ENCODE assay signal across 9 cellular contexts in genomic region chr1:246583448-246584185, GRCh38. TPM values are rescaled to one million over a fixed set of nuclear protein-coding genes. Genes with fewer than 3 reads are reported as not detected.
A peak's percentile ranks its signal among the peaks of the same experiment; 100 is the strongest.
DNase-seq lines count a peak whose midpoint lies in the region; ATAC-seq and TF ChIP-seq lines count a peak whose summit lies in the region.
"Had no signal": no experiment of that assay in that cellular context is flagged by ENCODE, and none has a peak within 500 bp of the region (broad histone marks: within the 10 kb centered on the region; RNA-seq: fewer than 3 reads in every experiment).

No MANE protein-coding gene starts in this region.

- ATAC-seq in HG03565 (IDR thresholded peaks at IDR 0.05; ENCODE audit: unreplicated experiment) (no peak), GM18870 (IDR thresholded peaks at IDR 0.05; ENCODE audit: unreplicated experiment) (no peak)

- peaks cover 31% of the 10 kb centered on the region for H3K4me1 Mint-ChIP-seq in activated CD4-positive, alpha-beta memory T cell treated with anti-CD3 and anti-CD28 coated beads, Interleukin-2, amount 10 ng/mL, durations not matched to agents 7 days and 5 days
- H3K4me1 Mint-ChIP-seq in activated T-helper 1 cell treated with anti-CD3 and anti-CD28 coated beads, Interleukin-12 subunit alpha, Interleukin-12 subunit beta, Interleukin-2, Interleukin-4 antibody, amounts not matched to agents 30 ng/mL and 10 ng/mL and 1 ng/mL, durations not matched to agents 14 hours and 24 hours and 36 hours (ENCODE audit: low read depth), result peaks cover 22% of the 10 kb centered on the region

- no peak overlapping the region for H3K4me3 Mint-ChIP-seq in activated CD4-positive, alpha-beta memory T cell treated with anti-CD3 and anti-CD28 coated beads, Interleukin-2, amount 10 ng/mL, durations not matched to agents 7 days and 5 days
- no peak overlapping the region for H3K4me3 Mint-ChIP-seq in activated T-helper 1 cell treated with anti-CD3 and anti-CD28 coated beads, Interleukin-12 subunit alpha, Interleukin-12 subunit beta, Interleukin-2, Interleukin-4 antibody, amounts not matched to agents 30 ng/mL and 10 ng/mL and 1 ng/mL, durations not matched to agents 14 hours and 24 hours and 36 hours

- no peak overlapping the region for H3K27ac Mint-ChIP-seq in activated CD4-positive, alpha-beta memory T cell treated with anti-CD3 and anti-CD28 coated beads, Interleukin-2, amount 10 ng/mL, durations not matched to agents 7 days and 5 days
- no peak overlapping the region for H3K27ac Mint-ChIP-seq in activated T-helper 1 cell treated with anti-CD3 and anti-CD28 coated beads, Interleukin-12 subunit alpha, Interleukin-12 subunit beta, Interleukin-2, Interleukin-4 antibody, amounts not matched to agents 30 ng/mL and 10 ng/mL and 1 ng/mL, durations not matched to agents 14 hours and 24 hours and 36 hours

- no peaks in the 10 kb centered on the region for H3K9me3 Mint-ChIP-seq in activated CD4-positive, alpha-beta memory T cell treated with anti-CD3 and anti-CD28 coated beads, Interleukin-2, amount 10 ng/mL, durations not matched to agents 7 days and 5 days
- no peaks in the 10 kb centered on the region for H3K9me3 Mint-ChIP-seq in activated T-helper 1 cell treated with anti-CD3 and anti-CD28 coated beads, Interleukin-12 subunit alpha, Interleukin-12 subunit beta, Interleukin-2, Interleukin-4 antibody, amounts not matched to agents 30 ng/mL and 10 ng/mL and 1 ng/mL, durations not matched to agents 14 hours and 24 hours and 36 hours

- DNase-seq in HEK293T (ENCODE audit: extremely low spot score) (peak; percentile 8), NCI-H69 (lab: John Stamatoyannopoulos, UW) (peak; percentile 97), foreskin fibroblast (peak; percentile 69 to 79), smooth muscle cell of the brain vasculature (ENCODE audit: low read depth, low spot score) (peak; percentile 50)
- no peak for DNase-seq in activated CD4-positive, alpha-beta memory T cell treated with anti-CD3 and anti-CD28 coated beads, Interleukin-2, amount 10 ng/mL, durations not matched to agents 7 days and 5 days
- no peak for DNase-seq in activated T-helper 1 cell treated with anti-CD3 and anti-CD28 coated beads, Interleukin-12 subunit alpha, Interleukin-12 subunit beta, Interleukin-2, Interleukin-4 antibody, amounts not matched to agents 30 ng/mL and 10 ng/mL and 1 ng/mL, durations not matched to agents 14 hours and 24 hours and 36 hours (ENCODE audit: low spot score)
- DNase-seq: activated naive CD4-positive, alpha-beta T cell treated with Interleukin-2 at 50 U/mL for 16 hours had no signal

- no peaks in the 10 kb centered on the region for H3K27me3 Mint-ChIP-seq in activated CD4-positive, alpha-beta memory T cell treated with anti-CD3 and anti-CD28 coated beads, Interleukin-2, amount 10 ng/mL, durations not matched to agents 7 days and 5 days
- H3K27me3 Mint-ChIP-seq in activated T-helper 1 cell treated with anti-CD3 and anti-CD28 coated beads, Interleukin-12 subunit alpha, Interleukin-12 subunit beta, Interleukin-2, Interleukin-4 antibody, amounts not matched to agents 30 ng/mL and 10 ng/mL and 1 ng/mL, durations not matched to agents 14 hours and 24 hours and 36 hours (ENCODE audit: insufficient read depth), result no peaks in the 10 kb centered on the region

- no peak for TF ChIP-seq CTCF in foreskin fibroblast (IDR thresholded peaks at IDR 0.05; ENCODE audit: low read depth, low read length)

- H3K36me3 Mint-ChIP-seq in activated CD4-positive, alpha-beta memory T cell treated with anti-CD3 and anti-CD28 coated beads, Interleukin-2, amount 10 ng/mL, durations not matched to agents 7 days and 5 days (ENCODE audit: low read depth), result peaks cover 28% of the 10 kb centered on the region
- peaks cover 15% of the 10 kb centered on the region for H3K36me3 Mint-ChIP-seq in activated T-helper 1 cell treated with anti-CD3 and anti-CD28 coated beads, Interleukin-12 subunit alpha, Interleukin-12 subunit beta, Interleukin-2, Interleukin-4 antibody, amounts not matched to agents 30 ng/mL and 10 ng/mL and 1 ng/mL, durations not matched to agents 14 hours and 24 hours and 36 hours (ENCODE audit: low read depth)

- intact Hi-C loops in activated T-helper 1 cell treated with anti-CD3 and anti-CD28 coated beads, Interleukin-12 subunit alpha, Interleukin-12 subunit beta, Interleukin-2, Interleukin-4 antibody, amounts not matched to agents 30 ng/mL and 10 ng/mL and 1 ng/mL, durations not matched to agents 14 hours and 24 hours and 36 hours (cut with micrococcal nuclease), result no loop called here

- POLR2A ChIA-PET in HEK293T (lab: Yijun Ruan, JAX), result no interaction called here
- POLR2A ChIA-PET in activated CD4-positive, alpha-beta memory T cell treated with anti-CD3 and anti-CD28 coated beads, Interleukin-2, amount 10 ng/mL, durations not matched to agents 7 days and 5 days (lab: Charles Lee), result interaction anchor here (1.6 kb wide), 1 partner anchor 18 kb away, joined by 6 read pairs; the partner anchor contains the start of genes CNST and TFB2M

- CTCF ChIA-PET in HEK293T (lab: Yijun Ruan, JAX), result interaction anchor here (0.6 kb wide), 1 partner anchor 962 kb away, joined by 3 read pairs; no protein-coding TSS in a partner anchor
- CTCF ChIA-PET in activated CD4-positive, alpha-beta memory T cell treated with anti-CD3 and anti-CD28 coated beads, Interleukin-2, amount 10 ng/mL, durations not matched to agents 7 days and 5 days (lab: Charles Lee), result interaction anchor here (0.6 to 0.7 kb wide), 2 partner anchors 75 to 102 kb away, joined by 3 read pairs; no protein-coding TSS in a partner anchor

- no peak overlapping the region for H3K4me3 ChIP-seq in foreskin fibroblast (ENCODE audit: low read depth in 1 of 2, low read length in 2 of 2)

TF ChIP-seq in HEK293T, 16 proteins besides CTCF, POLR2A, EP300 and RAD21:
- TF ChIP-seq PKNOX1 (IDR thresholded peaks at IDR 0.05) (peak; percentile 77), FOXA1 (IDR thresholded peaks at IDR 0.05) (no peak; the same call in 1 of the 2 replicates), ZNF384 (IDR thresholded peaks at IDR 0.05) (no peak), FOXK2 (IDR thresholded peaks at IDR 0.05) (no peak), NFRKB (IDR thresholded peaks at IDR 0.05) (no peak), CTBP1 (IDR thresholded peaks at IDR 0.05; ENCODE audit: borderline replicate concordance) (peak; percentile 69; the same call in 1 of the 2 replicates), SP1 (IDR thresholded peaks at IDR 0.05) (no peak)

RNA-seq across cellular contexts. Expression of gene CNST, which starts 17.4 kb away (rescaled TPM):
- total RNA-seq in activated CD4-positive, alpha-beta memory T cell treated with anti-CD3 and anti-CD28 coated beads, Interleukin-2, amount 10 ng/mL, durations not matched to agents 7 days and 5 days, result 10 to 100 TPM; 36.2 to 39.3 TPM
- 27.0 and 30.8 TPM in 2 replicates for total RNA-seq in activated T-helper 1 cell treated with anti-CD3 and anti-CD28 coated beads, Interleukin-12 subunit alpha, Interleukin-12 subunit beta, Interleukin-2, Interleukin-4 antibody, amounts not matched to agents 30 ng/mL and 10 ng/mL and 1 ng/mL, durations not matched to agents 14 hours and 24 hours and 36 hours

RNA-seq across cellular contexts. Expression of gene TFB2M, which starts 17.6 kb away (rescaled TPM):
- total RNA-seq in activated CD4-positive, alpha-beta memory T cell treated with anti-CD3 and anti-CD28 coated beads, Interleukin-2, amount 10 ng/mL, durations not matched to agents 7 days and 5 days, result 1 to 10 TPM; 7.4 to 9.0 TPM
- total RNA-seq in activated T-helper 1 cell treated with anti-CD3 and anti-CD28 coated beads, Interleukin-12 subunit alpha, Interleukin-12 subunit beta, Interleukin-2, Interleukin-4 antibody, amounts not matched to agents 30 ng/mL and 10 ng/mL and 1 ng/mL, durations not matched to agents 14 hours and 24 hours and 36 hours, result 24.8 and 30.9 TPM in 2 replicates

Comparison
In these comparisons a context has a peak if more than half of its experiments do, and no peak if none do; other contexts are left out.
1. DNase-seq: peak in HEK293T (single experiment), NCI-H69 (single experiment), foreskin fibroblast (2 of 2) and smooth muscle cell of the brain vasculature (single experiment); none in activated CD4-positive, alpha-beta memory T cell treated with anti-CD3 and anti-CD28 coated beads, Interleukin-2, amount 10 ng/mL, durations not matched to agents 7 days and 5 days (single experiment) and activated T-helper 1 cell treated with anti-CD3 and anti-CD28 coated beads, Interleukin-12 subunit alpha, Interleukin-12 subunit beta, Interleukin-2, Interleukin-4 antibody, amounts not matched to agents 30 ng/mL and 10 ng/mL and 1 ng/mL, durations not matched to agents 14 hours and 24 hours and 36 hours (single experiment).